ENCODE assay signal across 1 cellular context in the genomic region with DNA sequence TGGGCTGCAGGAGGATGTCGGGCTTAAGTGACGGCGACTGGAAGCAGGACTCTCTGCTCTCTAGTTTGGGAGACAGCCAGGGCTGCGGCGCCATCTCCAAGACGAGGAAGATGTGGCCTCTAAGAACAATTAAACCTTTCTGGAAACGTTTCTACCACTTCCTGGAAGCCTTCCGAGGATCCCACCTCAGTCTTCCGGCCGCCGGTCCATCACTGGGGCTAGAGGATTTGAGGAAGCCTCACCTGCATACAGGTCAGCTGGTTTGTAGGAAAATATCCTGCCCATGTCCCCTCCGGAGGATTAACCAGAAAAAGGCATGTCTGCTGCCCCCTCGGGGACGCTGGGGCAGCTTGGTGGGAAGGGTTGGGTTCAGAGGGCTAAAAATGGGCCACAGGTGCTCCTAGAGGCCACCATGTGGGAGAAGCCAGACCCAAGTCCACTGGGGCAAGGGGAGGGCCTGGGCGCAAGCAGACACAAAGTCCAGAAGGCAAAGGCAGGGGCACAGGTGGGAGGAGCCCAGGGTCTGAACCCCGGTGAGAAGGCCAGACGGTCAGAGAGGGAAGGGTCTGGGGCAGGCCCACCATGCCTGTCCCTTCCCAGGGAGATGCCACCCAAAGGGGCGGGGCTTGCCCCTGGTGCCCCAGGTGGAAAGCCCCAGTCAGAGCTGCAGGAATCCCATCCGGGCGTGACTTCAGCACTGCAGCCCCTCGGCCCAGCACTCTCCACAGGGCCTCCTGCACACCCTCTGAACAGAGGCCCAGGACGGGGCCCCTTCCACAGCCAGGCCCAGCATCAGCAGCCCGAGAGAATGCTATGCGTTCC.
TF ChIP-seq lines count a peak whose summit lies in the region.

No MANE protein-coding gene starts in this region.

TF ChIP-seq in HepG2, 621 proteins besides CTCF, POLR2A, EP300 and RAD21 (continued from another document and continues in another):
- TF ChIP-seq, protein P1, sequence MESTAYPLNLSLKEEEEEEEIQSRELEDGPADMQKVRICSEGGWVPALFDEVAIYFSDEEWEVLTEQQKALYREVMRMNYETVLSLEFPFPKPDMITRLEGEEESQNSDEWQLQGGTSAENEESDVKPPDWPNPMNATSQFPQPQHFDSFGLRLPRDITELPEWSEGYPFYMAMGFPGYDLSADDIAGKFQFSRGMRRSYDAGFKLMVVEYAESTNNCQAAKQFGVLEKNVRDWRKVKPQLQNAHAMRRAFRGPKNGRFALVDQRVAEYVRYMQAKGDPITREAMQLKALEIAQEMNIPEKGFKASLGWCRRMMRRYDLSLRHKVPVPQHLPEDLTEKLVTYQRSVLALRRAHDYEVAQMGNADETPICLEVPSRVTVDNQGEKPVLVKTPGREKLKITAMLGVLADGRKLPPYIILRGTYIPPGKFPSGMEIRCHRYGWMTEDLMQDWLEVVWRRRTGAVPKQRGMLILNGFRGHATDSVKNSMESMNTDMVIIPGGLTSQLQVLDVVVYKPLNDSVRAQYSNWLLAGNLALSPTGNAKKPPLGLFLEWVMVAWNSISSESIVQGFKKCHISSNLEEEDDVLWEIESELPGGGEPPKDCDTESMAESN (CRISPR knock-in tag; conservative IDR thresholded peaks at IDR 0.05) = 0 out of 2 replicates have a peak, but pooled peaks have one; percentile 40
- TF ChIP-seq, protein P2, sequence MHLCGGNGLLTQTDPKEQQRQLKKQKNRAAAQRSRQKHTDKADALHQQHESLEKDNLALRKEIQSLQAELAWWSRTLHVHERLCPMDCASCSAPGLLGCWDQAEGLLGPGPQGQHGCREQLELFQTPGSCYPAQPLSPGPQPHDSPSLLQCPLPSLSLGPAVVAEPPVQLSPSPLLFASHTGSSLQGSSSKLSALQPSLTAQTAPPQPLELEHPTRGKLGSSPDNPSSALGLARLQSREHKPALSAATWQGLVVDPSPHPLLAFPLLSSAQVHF (CRISPR knock-in tag; IDR thresholded peaks at IDR 0.05) = no peak
- TF ChIP-seq ZNF33A (CRISPR knock-in tag; IDR thresholded peaks at IDR 0.05; ENCODE audit: borderline replicate concordance) (no peak), ZFP36L1 (CRISPR knock-in tag; IDR thresholded peaks at IDR 0.05) (no peak), ZNF335 (CRISPR knock-in tag; IDR thresholded peaks at IDR 0.05) (no peak), CBX2 (IDR thresholded peaks at IDR 0.05; ENCODE audit: low read depth, low read length) (no peak), CBX2 (CRISPR knock-in tag; IDR thresholded peaks at IDR 0.05; ENCODE audit: low read depth) (no peak), ZNF737 (CRISPR knock-in tag; IDR thresholded peaks at IDR 0.05; ENCODE audit: borderline replicate concordance) (0 out of 2 replicates have a peak, but pooled peaks have one; percentile 79), ZNF564 (CRISPR knock-in tag; IDR thresholded peaks at IDR 0.05) (no peak), HNRNPUL1 (IDR thresholded peaks at IDR 0.05; ENCODE audit: low read depth, low read length) (no peak), NCOA2 (CRISPR knock-in tag; IDR thresholded peaks at IDR 0.05) (0 out of 2 replicates have a peak, but pooled peaks have one; percentile 24), POLR2AphosphoS2 (IDR thresholded peaks at IDR 0.05; ENCODE audit: low read depth, low read length) (no peak), NPAS2 (CRISPR knock-in tag; IDR thresholded peaks at IDR 0.05; ENCODE audit: borderline replicate concordance) (no peak), EEA1 (CRISPR knock-in tag; IDR thresholded peaks at IDR 0.05; ENCODE audit: borderline replicate concordance) (no peak; the same call in 1 of the 2 replicates), ZNF496 (CRISPR knock-in tag; IDR thresholded peaks at IDR 0.05; ENCODE audit: insufficient replicate concordance) (no peak), ZNF841 (CRISPR knock-in tag; IDR thresholded peaks at IDR 0.05; ENCODE audit: borderline replicate concordance) (no peak), STAG1 (CRISPR knock-in tag; IDR thresholded peaks at IDR 0.05) (peak; percentile 73), NFIB (CRISPR knock-in tag; IDR thresholded peaks at IDR 0.05; ENCODE audit: borderline replicate concordance) (no peak), SALL1 (CRISPR knock-in tag; IDR thresholded peaks at IDR 0.05) (peak; percentile 94), ZBTB38 (CRISPR knock-in tag; IDR thresholded peaks at IDR 0.05) (peak; percentile 60; the same call in 1 of the 2 replicates), KDM3A (CRISPR knock-in tag; IDR thresholded peaks at IDR 0.05; ENCODE audit: low read depth) (no peak), ZNF317 (CRISPR knock-in tag; IDR thresholded peaks at IDR 0.05) (no peak), ZNF350 (CRISPR knock-in tag; IDR thresholded peaks at IDR 0.05; ENCODE audit: borderline replicate concordance, low read depth) (peak; percentile 81; the same call in 1 of the 2 replicates), ZNF230 (CRISPR knock-in tag; IDR thresholded peaks at IDR 0.05) (no peak), SNRNP70 (IDR thresholded peaks at IDR 0.05; ENCODE audit: low read depth, low read length) (no peak), ATF1 (CRISPR knock-in tag; IDR thresholded peaks at IDR 0.05) (no peak), FOXK2 (IDR thresholded peaks at IDR 0.05) (no peak)
- TF ChIP-seq, protein P3, sequence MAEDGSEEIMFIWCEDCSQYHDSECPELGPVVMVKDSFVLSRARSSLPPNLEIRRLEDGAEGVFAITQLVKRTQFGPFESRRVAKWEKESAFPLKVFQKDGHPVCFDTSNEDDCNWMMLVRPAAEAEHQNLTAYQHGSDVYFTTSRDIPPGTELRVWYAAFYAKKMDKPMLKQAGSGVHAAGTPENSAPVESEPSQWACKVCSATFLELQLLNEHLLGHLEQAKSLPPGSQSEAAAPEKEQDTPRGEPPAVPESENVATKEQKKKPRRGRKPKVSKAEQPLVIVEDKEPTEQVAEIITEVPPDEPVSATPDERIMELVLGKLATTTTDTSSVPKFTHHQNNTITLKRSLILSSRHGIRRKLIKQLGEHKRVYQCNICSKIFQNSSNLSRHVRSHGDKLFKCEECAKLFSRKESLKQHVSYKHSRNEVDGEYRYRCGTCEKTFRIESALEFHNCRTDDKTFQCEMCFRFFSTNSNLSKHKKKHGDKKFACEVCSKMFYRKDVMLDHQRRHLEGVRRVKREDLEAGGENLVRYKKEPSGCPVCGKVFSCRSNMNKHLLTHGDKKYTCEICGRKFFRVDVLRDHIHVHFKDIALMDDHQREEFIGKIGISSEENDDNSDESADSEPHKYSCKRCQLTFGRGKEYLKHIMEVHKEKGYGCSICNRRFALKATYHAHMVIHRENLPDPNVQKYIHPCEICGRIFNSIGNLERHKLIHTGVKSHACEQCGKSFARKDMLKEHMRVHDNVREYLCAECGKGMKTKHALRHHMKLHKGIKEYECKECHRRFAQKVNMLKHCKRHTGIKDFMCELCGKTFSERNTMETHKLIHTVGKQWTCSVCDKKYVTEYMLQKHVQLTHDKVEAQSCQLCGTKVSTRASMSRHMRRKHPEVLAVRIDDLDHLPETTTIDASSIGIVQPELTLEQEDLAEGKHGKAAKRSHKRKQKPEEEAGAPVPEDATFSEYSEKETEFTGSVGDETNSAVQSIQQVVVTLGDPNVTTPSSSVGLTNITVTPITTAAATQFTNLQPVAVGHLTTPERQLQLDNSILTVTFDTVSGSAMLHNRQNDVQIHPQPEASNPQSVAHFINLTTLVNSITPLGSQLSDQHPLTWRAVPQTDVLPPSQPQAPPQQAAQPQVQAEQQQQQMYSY (CRISPR knock-in tag; IDR thresholded peaks at IDR 0.05) = no peak
- TF ChIP-seq, protein P4, sequence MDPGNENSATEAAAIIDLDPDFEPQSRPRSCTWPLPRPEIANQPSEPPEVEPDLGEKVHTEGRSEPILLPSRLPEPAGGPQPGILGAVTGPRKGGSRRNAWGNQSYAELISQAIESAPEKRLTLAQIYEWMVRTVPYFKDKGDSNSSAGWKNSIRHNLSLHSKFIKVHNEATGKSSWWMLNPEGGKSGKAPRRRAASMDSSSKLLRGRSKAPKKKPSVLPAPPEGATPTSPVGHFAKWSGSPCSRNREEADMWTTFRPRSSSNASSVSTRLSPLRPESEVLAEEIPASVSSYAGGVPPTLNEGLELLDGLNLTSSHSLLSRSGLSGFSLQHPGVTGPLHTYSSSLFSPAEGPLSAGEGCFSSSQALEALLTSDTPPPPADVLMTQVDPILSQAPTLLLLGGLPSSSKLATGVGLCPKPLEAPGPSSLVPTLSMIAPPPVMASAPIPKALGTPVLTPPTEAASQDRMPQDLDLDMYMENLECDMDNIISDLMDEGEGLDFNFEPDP (CRISPR knock-in tag; conservative IDR thresholded peaks at IDR 0.05) = no peak
- TF ChIP-seq, protein P5, sequence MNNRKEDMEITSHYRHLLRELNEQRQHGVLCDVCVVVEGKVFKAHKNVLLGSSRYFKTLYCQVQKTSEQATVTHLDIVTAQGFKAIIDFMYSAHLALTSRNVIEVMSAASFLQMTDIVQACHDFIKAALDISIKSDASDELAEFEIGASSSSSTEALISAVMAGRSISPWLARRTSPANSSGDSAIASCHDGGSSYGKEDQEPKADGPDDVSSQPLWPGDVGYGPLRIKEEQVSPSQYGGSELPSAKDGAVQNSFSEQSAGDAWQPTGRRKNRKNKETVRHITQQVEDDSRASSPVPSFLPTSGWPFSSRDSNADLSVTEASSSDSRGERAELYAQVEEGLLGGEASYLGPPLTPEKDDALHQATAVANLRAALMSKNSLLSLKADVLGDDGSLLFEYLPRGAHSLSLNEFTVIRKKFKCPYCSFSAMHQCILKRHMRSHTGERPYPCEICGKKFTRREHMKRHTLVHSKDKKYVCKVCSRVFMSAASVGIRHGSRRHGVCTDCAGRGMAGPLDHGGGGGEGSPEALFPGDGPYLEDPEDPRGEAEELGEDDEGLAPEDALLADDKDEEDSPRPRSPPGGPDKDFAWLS (CRISPR knock-in tag; IDR thresholded peaks at IDR 0.05; ENCODE audit: borderline replicate concordance) = no peak
- TF ChIP-seq, protein P6, sequence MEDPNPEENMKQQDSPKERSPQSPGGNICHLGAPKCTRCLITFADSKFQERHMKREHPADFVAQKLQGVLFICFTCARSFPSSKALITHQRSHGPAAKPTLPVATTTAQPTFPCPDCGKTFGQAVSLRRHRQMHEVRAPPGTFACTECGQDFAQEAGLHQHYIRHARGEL (CRISPR knock-in tag; IDR thresholded peaks at IDR 0.05) = no peak
- TF ChIP-seq, protein P7, sequence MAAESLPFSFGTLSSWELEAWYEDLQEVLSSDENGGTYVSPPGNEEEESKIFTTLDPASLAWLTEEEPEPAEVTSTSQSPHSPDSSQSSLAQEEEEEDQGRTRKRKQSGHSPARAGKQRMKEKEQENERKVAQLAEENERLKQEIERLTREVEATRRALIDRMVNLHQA (CRISPR knock-in tag; IDR thresholded peaks at IDR 0.05) = no peak
- TF ChIP-seq, protein P8, sequence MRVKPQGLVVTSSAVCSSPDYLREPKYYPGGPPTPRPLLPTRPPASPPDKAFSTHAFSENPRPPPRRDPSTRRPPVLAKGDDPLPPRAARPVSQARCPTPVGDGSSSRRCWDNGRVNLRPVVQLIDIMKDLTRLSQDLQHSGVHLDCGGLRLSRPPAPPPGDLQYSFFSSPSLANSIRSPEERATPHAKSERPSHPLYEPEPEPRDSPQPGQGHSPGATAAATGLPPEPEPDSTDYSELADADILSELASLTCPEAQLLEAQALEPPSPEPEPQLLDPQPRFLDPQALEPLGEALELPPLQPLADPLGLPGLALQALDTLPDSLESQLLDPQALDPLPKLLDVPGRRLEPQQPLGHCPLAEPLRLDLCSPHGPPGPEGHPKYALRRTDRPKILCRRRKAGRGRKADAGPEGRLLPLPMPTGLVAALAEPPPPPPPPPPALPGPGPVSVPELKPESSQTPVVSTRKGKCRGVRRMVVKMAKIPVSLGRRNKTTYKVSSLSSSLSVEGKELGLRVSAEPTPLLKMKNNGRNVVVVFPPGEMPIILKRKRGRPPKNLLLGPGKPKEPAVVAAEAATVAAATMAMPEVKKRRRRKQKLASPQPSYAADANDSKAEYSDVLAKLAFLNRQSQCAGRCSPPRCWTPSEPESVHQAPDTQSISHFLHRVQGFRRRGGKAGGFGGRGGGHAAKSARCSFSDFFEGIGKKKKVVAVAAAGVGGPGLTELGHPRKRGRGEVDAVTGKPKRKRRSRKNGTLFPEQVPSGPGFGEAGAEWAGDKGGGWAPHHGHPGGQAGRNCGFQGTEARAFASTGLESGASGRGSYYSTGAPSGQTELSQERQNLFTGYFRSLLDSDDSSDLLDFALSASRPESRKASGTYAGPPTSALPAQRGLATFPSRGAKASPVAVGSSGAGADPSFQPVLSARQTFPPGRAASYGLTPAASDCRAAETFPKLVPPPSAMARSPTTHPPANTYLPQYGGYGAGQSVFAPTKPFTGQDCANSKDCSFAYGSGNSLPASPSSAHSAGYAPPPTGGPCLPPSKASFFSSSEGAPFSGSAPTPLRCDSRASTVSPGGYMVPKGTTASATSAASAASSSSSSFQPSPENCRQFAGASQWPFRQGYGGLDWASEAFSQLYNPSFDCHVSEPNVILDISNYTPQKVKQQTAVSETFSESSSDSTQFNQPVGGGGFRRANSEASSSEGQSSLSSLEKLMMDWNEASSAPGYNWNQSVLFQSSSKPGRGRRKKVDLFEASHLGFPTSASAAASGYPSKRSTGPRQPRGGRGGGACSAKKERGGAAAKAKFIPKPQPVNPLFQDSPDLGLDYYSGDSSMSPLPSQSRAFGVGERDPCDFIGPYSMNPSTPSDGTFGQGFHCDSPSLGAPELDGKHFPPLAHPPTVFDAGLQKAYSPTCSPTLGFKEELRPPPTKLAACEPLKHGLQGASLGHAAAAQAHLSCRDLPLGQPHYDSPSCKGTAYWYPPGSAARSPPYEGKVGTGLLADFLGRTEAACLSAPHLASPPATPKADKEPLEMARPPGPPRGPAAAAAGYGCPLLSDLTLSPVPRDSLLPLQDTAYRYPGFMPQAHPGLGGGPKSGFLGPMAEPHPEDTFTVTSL (CRISPR knock-in tag; IDR thresholded peaks at IDR 0.05; ENCODE audit: borderline replicate concordance) = peak; percentile 74; the same call in 1 of the 2 replicates
- TF ChIP-seq, protein P9, sequence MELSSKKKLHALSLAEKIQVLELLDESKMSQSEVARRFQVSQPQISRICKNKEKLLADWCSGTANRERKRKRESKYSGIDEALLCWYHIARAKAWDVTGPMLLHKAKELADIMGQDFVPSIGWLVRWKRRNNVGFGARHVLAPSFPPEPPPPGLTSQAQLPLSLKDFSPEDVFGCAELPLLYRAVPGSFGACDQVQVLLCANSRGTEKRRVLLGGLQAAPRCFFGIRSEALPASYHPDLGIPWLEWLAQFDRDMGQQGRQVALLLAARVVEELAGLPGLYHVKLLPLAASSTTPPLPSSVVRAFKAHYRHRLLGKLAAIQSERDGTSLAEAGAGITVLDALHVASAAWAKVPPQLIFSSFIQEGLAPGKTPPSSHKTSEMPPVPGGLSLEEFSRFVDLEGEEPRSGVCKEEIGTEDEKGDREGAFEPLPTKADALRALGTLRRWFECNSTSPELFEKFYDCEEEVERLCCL (CRISPR knock-in tag; IDR thresholded peaks at IDR 0.05; ENCODE audit: borderline replicate concordance) = no peak
- TF ChIP-seq, protein P10, sequence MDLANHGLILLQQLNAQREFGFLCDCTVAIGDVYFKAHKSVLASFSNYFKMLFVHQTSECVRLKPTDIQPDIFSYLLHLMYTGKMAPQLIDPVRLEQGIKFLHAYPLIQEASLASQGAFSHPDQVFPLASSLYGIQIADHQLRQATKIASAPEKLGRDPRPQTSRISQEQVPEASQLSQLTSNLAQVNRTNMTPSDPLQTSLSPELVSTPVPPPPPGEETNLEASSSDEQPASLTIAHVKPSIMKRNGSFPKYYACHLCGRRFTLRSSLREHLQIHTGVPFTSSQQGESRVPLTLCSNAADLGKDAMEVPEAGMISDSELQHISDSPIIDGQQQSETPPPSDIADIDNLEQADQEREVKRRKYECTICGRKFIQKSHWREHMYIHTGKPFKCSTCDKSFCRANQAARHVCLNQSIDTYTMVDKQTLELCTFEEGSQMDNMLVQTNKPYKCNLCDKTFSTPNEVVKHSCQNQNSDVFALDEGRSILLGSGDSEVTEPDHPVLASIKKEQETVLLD (CRISPR knock-in tag; IDR thresholded peaks at IDR 0.05; ENCODE audit: low read depth) = no peak
- TF ChIP-seq, protein P11, sequence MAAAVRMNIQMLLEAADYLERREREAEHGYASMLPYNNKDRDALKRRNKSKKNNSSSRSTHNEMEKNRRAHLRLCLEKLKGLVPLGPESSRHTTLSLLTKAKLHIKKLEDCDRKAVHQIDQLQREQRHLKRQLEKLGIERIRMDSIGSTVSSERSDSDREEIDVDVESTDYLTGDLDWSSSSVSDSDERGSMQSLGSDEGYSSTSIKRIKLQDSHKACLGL (CRISPR knock-in tag; IDR thresholded peaks at IDR 0.05) = no peak
